Comparison of ENCODE assay signal across 1 cellular context in the genomic region with DNA sequence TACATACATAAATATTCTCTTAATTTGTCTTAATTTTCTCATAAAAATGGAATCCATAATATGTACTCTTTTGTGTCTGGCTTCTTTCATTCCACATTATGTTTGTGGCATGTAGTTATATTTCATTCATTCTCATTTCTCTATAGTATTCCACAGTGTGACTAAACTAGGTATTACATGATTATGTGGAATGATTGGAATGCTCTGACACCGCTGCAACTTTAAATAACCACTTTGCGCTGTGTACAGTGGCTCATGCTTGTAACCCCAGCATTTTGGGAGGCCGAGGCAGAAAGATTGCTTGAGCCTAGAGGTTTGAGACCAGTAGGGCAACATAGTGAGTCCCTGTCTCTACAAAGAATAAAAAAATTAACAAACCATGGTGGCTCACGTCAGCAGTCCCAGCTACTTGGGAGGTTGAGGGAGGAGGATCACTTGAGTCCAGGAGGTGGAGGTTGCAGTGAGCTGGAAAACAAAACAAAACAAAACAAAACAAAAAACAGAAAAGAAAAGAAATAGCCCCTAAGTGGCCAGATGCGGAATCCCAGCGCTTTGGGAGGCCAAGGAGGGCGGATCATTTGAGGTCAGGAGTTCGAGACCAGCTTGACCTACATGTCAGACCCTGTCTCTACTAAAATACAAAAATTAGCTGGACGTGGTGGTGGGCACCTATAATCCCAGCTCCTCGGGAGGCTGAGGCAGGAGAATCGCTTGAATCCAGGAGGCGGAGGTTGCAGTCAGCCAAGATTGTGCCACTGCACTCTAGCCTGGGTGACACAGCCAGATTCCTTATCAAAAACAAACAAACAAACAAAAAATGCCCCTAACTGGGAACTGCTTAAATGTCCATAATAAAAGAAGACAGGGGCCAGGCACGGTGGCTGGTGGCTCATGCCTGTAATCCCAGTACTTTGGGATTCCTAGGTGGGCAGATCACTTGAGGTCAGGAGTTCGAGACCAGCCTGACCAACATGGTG.
TF ChIP-seq lines count a peak whose summit lies in the region.

No MANE protein-coding gene starts in this region.

TF ChIP-seq in endothelial cell of umbilical vein, 7 proteins besides CTCF, POLR2A, EP300 and RAD21:
- no peak for TF ChIP-seq GATA2 (IDR thresholded peaks at IDR 0.05; ENCODE audit: insufficient read depth, insufficient read length, low read depth, low read length)
- TF ChIP-seq POLR2AphosphoS5 (IDR thresholded peaks at IDR 0.05; ENCODE audit: insufficient read depth, low read depth, low read length) = no peak
- TF ChIP-seq EZH2 (IDR thresholded peaks at IDR 0.05; ENCODE audit: borderline replicate concordance, low read depth, low read length, severe bottlenecking) = no peak
